10 cellular contexts compared by ENCODE assay signal in the genomic region with DNA sequence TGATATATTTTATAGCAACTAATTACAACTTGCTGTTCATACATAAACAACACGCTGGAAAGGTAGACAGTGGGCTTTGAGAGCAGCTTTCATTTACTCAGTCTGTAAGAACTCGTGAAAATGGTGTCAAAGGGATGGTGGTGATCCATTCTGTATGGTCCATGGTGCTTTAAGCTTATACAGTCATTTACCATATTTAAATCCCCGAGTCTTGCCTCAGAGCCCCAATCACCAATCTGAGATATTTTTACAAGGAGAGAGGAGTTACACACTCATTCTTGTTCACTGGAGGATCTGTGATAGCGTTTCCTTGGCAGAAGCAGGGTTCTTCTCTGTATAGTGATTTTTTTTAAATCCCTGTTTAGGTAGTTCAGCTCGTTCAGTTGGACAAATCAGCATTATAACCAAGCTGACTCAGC.
A peak's percentile ranks its signal among the peaks of the same experiment; 100 is the strongest.
DNase-seq lines count a peak whose midpoint lies in the region; ATAC-seq, FAIRE-seq and TF ChIP-seq lines count a peak whose summit lies in the region.
"Had no signal": no experiment of that assay in that cellular context is flagged by ENCODE, and none has a peak within 500 bp of the region (broad histone marks: within the 10 kb centered on the region; RNA-seq: fewer than 3 reads in every experiment).

No MANE protein-coding gene starts in this region.

- in situ Hi-C loops in HepG2 (cut with HindIII; ENCODE audit: extremely low pct_ligation_motif_present, low pct_unique_long_range_greater_than_20kb), result no loop called here

- no peaks in the 10 kb centered on the region for H3K36me3 ChIP-seq in liver (ENCODE audit: control insufficient read depth in 4 of 4, insufficient read depth in 3 of 4, low read depth in 1 of 4, low read length in 3 of 4)
- no peaks in the 10 kb centered on the region for H3K36me3 ChIP-seq in HepG2 (replicated peaks in 1 of 2; ENCODE audit: control insufficient read depth in 1 of 2, insufficient read depth in 2 of 2, low read length in 2 of 2)

- H3K4me2 ChIP-seq in HepG2 (ENCODE audit: low read depth, low read length), result no peak overlapping the region

- TF ChIP-seq EP300 in HepG2 (IDR thresholded peaks at IDR 0.05; ENCODE audit: low read depth in 2 of 2, low read length in 2 of 2) (no peak), HepG2 (CRISPR knock-in tag; IDR thresholded peaks at IDR 0.05; ENCODE audit: borderline replicate concordance) (no peak)

- BruUV-seq in HepG2 (replicated peaks; lab: Mats Ljungman, UMichigan), result no TSS peak

- no peak for TF ChIP-seq CTCF in liver (IDR thresholded peaks at IDR 0.05; ENCODE audit: low read depth, low read length, missing input control)
- no peak for TF ChIP-seq CTCF in HepG2 (CRISPR knock-in tag; IDR thresholded peaks at IDR 0.05)
- TF ChIP-seq CTCF in natural killer cell (IDR thresholded peaks at IDR 0.05), result no peak

- no peaks in the 10 kb centered on the region for H3K36me3 Mint-ChIP-seq in natural killer cell

- intact Hi-C loops in HepG2 (cut with micrococcal nuclease; ENCODE audit: unreplicated experiment) (no loop called here), natural killer cell (cut with micrococcal nuclease) (no loop called here)

- H3K27me3 Mint-ChIP-seq in natural killer cell (ENCODE audit: low read depth in 2 of 2), result no peaks in the 10 kb centered on the region

- ATAC-seq in HepG2 (no peak), natural killer cell (no peak), GM21360 (IDR thresholded peaks at IDR 0.05; ENCODE audit: unreplicated experiment) (no peak), HG02840 (IDR thresholded peaks at IDR 0.05; ENCODE audit: low FRiP score, unreplicated experiment) (no peak)

- no peaks in the 10 kb centered on the region for H4K20me1 ChIP-seq in HepG2 (ENCODE audit: insufficient read depth, low read length)

- POLR2A ChIA-PET in HepG2 (lab: Yijun Ruan, JAX), result no interaction called here

- DNase-seq in HepG2 (ENCODE audit: low spot score) (no peak), epithelial cell of prostate (ENCODE audit: low read depth, low spot score) (no peak), myocyte (ENCODE audit: low read depth) (peak; percentile 57), natural killer cell (no peak), NCI-H2107 treated with DMSO at 0.1 percent for 48 hours (lab: John Stamatoyannopoulos, UW; ENCODE audit: unreplicated experiment) (no peak)
- DNase-seq: stimulated activated CD8-positive, alpha-beta memory T cell treated with anti-CD3 and anti-CD28 coated beads, Interleukin-4, amount 100 ng/mL, for 48 hours had no signal

- peak overlapping the region in 1 of 3 donors; percentile 16 for H3K4me3 ChIP-seq in liver (ENCODE audit: low read depth in 1 of 3, low read length in 3 of 3)
- no peak overlapping the region for H3K4me3 ChIP-seq in HepG2 (replicated peaks in 1 of 3; ENCODE audit: insufficient read depth in 1 of 3, low read depth in 2 of 3, low read length in 3 of 3)

- no peak overlapping the region for H3K27ac Mint-ChIP-seq in natural killer cell

- CTCF ChIA-PET in HepG2 (lab: Yijun Ruan, JAX; ENCODE audit: low intra/inter-chr PET ratio, low total read pairs), result no interaction called here

- peak overlapping the region; percentile 48 to 71 for H3K27ac ChIP-seq in liver (ENCODE audit: low read depth in 1 of 2, low read length in 2 of 2)
- H3K27ac ChIP-seq in HepG2 (ENCODE audit: extremely low read length, insufficient read depth, low read length), result no peak overlapping the region
- H3K27ac ChIP-seq in epithelial cell of prostate, result peak overlapping the region; percentile 16
- H3K27ac ChIP-seq: parathyroid adenoma had no signal

- no peaks in the 10 kb centered on the region for H3K79me2 ChIP-seq in HepG2 (ENCODE audit: insufficient read depth, low read length)
- H3K79me2 ChIP-seq: parathyroid adenoma had no signal

- H3K4me1 ChIP-seq in liver (ENCODE audit: control insufficient read depth in 4 of 4, insufficient read depth in 4 of 4, low read length in 3 of 4) (peaks cover 0 to 25% (median 3%) of the 10 kb centered on the region in 4 donors), HepG2 (ENCODE audit: insufficient read depth, low read length) (peaks cover 11% of the 10 kb centered on the region)
- H3K4me1 ChIP-seq: parathyroid adenoma had no signal

- H3K9ac ChIP-seq in liver (ENCODE audit: low read depth in 1 of 2, low read length in 2 of 2) (peak overlapping the region in 1 of 2 donors; percentile 80), HepG2 (ENCODE audit: insufficient read depth, low read depth, low read length) (no peak overlapping the region)
- H3K9ac ChIP-seq: parathyroid adenoma had no signal

- no peak for TF ChIP-seq RAD21 in liver (IDR thresholded peaks at IDR 0.05)
- TF ChIP-seq RAD21 in HepG2 (CRISPR knock-in tag; IDR thresholded peaks at IDR 0.05), result no peak

- H2AFZ ChIP-seq in HepG2 (ENCODE audit: low read length), result no peak overlapping the region
- H2AFZ ChIP-seq: parathyroid adenoma had no signal

- FAIRE-seq in HepG2 (lab: Jason Lieb, UNC), result no peak

- H3K9me3 ChIP-seq in liver (ENCODE audit: control insufficient read depth in 4 of 4, low read length in 3 of 4) (no peaks in the 10 kb centered on the region), HepG2 (ENCODE audit: low read length) (no peaks in the 10 kb centered on the region)

- H3K9me3 Mint-ChIP-seq in natural killer cell, result peaks cover 5 to 6% of the 10 kb centered on the region in 2 donors

- H3K27me3 ChIP-seq in liver (ENCODE audit: control insufficient read depth in 4 of 4, insufficient read depth in 4 of 4, low read length in 3 of 4) (no peaks in the 10 kb centered on the region), HepG2 (ENCODE audit: control insufficient read depth in 1 of 2, insufficient read depth in 2 of 2, low read length in 2 of 2) (no peaks in the 10 kb centered on the region)

- no peak overlapping the region for H3K4me3 Mint-ChIP-seq in natural killer cell

- WGBS in liver, result 57% methylated on average over 5 of the region's 5 CpGs
- 1% methylated on average over 5 of the region's 5 CpGs for WGBS in HepG2 (ENCODE audit: low lambda C conversion rate)

- H3K4me1 Mint-ChIP-seq in natural killer cell, result no peaks in the 10 kb centered on the region

- no peak for TF ChIP-seq POLR2A in HepG2 (IDR thresholded peaks at IDR 0.05; ENCODE audit: insufficient read depth in 1 of 2, low read depth in 2 of 2, low read length in 2 of 2)

TF ChIP-seq in liver, 16 proteins besides CTCF, POLR2A, EP300 and RAD21:
- TF ChIP-seq HNF4G (IDR thresholded peaks at IDR 0.05) (no peak), EGR1 (IDR thresholded peaks at IDR 0.05; ENCODE audit: low read depth in 2 of 2) (no peak), YY1 (IDR thresholded peaks at IDR 0.05) (no peak)

TF ChIP-seq in HepG2, 621 proteins besides CTCF, POLR2A, EP300 and RAD21:
- TF ChIP-seq, protein P1, sequence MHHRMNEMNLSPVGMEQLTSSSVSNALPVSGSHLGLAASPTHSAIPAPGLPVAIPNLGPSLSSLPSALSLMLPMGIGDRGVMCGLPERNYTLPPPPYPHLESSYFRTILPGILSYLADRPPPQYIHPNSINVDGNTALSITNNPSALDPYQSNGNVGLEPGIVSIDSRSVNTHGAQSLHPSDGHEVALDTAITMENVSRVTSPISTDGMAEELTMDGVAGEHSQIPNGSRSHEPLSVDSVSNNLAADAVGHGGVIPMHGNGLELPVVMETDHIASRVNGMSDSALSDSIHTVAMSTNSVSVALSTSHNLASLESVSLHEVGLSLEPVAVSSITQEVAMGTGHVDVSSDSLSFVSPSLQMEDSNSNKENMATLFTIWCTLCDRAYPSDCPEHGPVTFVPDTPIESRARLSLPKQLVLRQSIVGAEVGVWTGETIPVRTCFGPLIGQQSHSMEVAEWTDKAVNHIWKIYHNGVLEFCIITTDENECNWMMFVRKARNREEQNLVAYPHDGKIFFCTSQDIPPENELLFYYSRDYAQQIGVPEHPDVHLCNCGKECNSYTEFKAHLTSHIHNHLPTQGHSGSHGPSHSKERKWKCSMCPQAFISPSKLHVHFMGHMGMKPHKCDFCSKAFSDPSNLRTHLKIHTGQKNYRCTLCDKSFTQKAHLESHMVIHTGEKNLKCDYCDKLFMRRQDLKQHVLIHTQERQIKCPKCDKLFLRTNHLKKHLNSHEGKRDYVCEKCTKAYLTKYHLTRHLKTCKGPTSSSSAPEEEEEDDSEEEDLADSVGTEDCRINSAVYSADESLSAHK (CRISPR knock-in tag; IDR thresholded peaks at IDR 0.05; ENCODE audit: borderline replicate concordance), result no peak
- TF ChIP-seq ZNF12 (CRISPR knock-in tag; IDR thresholded peaks at IDR 0.05) (no peak), ZNF317 (CRISPR knock-in tag; IDR thresholded peaks at IDR 0.05) (no peak), NFE2L2 (IDR thresholded peaks at IDR 0.05; ENCODE audit: low read length) (no peak), CCDC6 (CRISPR knock-in tag; IDR thresholded peaks at IDR 0.05) (no peak), SMARCC2 (IDR thresholded peaks at IDR 0.05) (no peak), ZNF563 (CRISPR knock-in tag; IDR thresholded peaks at IDR 0.05) (no peak), SP1 (IDR thresholded peaks at IDR 0.05) (no peak), SP1 (CRISPR knock-in tag; IDR thresholded peaks at IDR 0.05) (no peak), SNAI1 (CRISPR knock-in tag; IDR thresholded peaks at IDR 0.05; ENCODE audit: borderline replicate concordance) (no peak), MLLT10 (CRISPR knock-in tag; IDR thresholded peaks at IDR 0.05) (no peak), EHMT2 (IDR thresholded peaks at IDR 0.05; ENCODE audit: borderline replicate concordance, low read depth, low read length) (no peak), TEAD3 (CRISPR knock-in tag; optimal IDR thresholded peaks at IDR 0.05; ENCODE audit: borderline replicate concordance) (no peak), RORA (CRISPR knock-in tag; IDR thresholded peaks at IDR 0.05) (no peak)
- TF ChIP-seq, protein P2, sequence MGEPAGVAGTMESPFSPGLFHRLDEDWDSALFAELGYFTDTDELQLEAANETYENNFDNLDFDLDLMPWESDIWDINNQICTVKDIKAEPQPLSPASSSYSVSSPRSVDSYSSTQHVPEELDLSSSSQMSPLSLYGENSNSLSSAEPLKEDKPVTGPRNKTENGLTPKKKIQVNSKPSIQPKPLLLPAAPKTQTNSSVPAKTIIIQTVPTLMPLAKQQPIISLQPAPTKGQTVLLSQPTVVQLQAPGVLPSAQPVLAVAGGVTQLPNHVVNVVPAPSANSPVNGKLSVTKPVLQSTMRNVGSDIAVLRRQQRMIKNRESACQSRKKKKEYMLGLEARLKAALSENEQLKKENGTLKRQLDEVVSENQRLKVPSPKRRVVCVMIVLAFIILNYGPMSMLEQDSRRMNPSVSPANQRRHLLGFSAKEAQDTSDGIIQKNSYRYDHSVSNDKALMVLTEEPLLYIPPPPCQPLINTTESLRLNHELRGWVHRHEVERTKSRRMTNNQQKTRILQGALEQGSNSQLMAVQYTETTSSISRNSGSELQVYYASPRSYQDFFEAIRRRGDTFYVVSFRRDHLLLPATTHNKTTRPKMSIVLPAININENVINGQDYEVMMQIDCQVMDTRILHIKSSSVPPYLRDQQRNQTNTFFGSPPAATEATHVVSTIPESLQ (CRISPR knock-in tag; conservative IDR thresholded peaks at IDR 0.05), result no peak
